ENCODE assay signal across 17 cellular contexts in genomic region chr5:107063511-107063910, GRCh38.
"Had no signal": no experiment of that assay in that cellular context is flagged by ENCODE, and none has a peak within 500 bp of the region (broad histone marks: within the 10 kb centered on the region; RNA-seq: fewer than 3 reads in every experiment).

No MANE protein-coding gene starts in this region.

- H3K36me3 ChIP-seq: ascending aorta, esophagus muscularis mucosa, gastroesophageal sphincter, neural progenitor cell, pancreas had no signal

- H3K27ac ChIP-seq: ascending aorta, esophagus muscularis mucosa, gastroesophageal sphincter, neural progenitor cell, pancreas, VCaP had no signal

- ATAC-seq: gastroesophageal sphincter; pancreas; stimulated activated naive CD8-positive, alpha-beta T cell treated with anti-CD3 and anti-CD28 coated beads, Interleukin-15, amount 100 ng/mL, for 72 hours; T-cell had no signal

- H3K4me2 ChIP-seq: neural progenitor cell had no signal

- DNase-seq: activated CD4-positive, alpha-beta memory T cell treated with anti-CD3 and anti-CD28 coated beads for 36 hours; activated CD8-positive, alpha-beta memory T cell treated with anti-CD3 and anti-CD28 coated beads, Interleukin-2, amount 50 U/mL, for 4 hours; cerebellar nuclear complex; dermis blood vessel endothelial cell; endodermal cell; kidney; pancreas; stimulated activated CD4-positive, alpha-beta T cell treated with anti-CD3 and anti-CD28 coated beads, Interleukin-15, amount 100 ng/mL, for 24 hours; stimulated activated CD4-positive, alpha-beta T cell treated with anti-CD3 and anti-CD28 coated beads, Interleukin-4, amount 100 ng/mL, for 4 hours; stimulated activated naive CD8-positive, alpha-beta T cell treated with anti-CD3 and anti-CD28 coated beads, Interleukin-15, amount 100 ng/mL, for 72 hours; T-cell; T1000 had no signal

- H3K4me3 ChIP-seq: ascending aorta, esophagus muscularis mucosa, gastroesophageal sphincter, neural progenitor cell, pancreas had no signal

- H3K4me1 ChIP-seq: ascending aorta, esophagus muscularis mucosa, gastroesophageal sphincter, pancreas had no signal

- H3K27me3 ChIP-seq: ascending aorta, esophagus muscularis mucosa, gastroesophageal sphincter, neural progenitor cell, pancreas had no signal

- H2AFZ ChIP-seq: neural progenitor cell had no signal

- H3K9me3 ChIP-seq: ascending aorta, esophagus muscularis mucosa, gastroesophageal sphincter, pancreas had no signal

- H3K9ac ChIP-seq: neural progenitor cell had no signal
